ENCODE assay signal across 11 cellular contexts in genomic region chr3:134309987-134310700, GRCh38. TPM values are rescaled to one million over a fixed set of nuclear protein-coding genes. Genes with fewer than 3 reads are reported as not detected.
A peak's percentile ranks its signal among the peaks of the same experiment; 100 is the strongest.
DNase-seq lines count a peak whose midpoint lies in the region; ATAC-seq and FAIRE-seq lines count a peak whose summit lies in the region.
"Had no signal": no experiment of that assay in that cellular context is flagged by ENCODE, and none has a peak within 500 bp of the region (broad histone marks: within the 10 kb centered on the region; RNA-seq: fewer than 3 reads in every experiment).

No MANE protein-coding gene starts in this region.

- H3K36me3 ChIP-seq in small intestine (ENCODE audit: control insufficient read depth in 2 of 2, insufficient read depth in 2 of 2, low read length in 2 of 2) = no peaks in the 10 kb centered on the region

- H3K36me3 Mint-ChIP-seq in activated T-helper 2 cell treated with anti-CD3 and anti-CD28 coated beads, Interferon-gamma antibody, Interleukin-2, Interleukin-4, amounts not matched to agents 10 μg/mL and 5 μg/mL and 100 μg/mL, durations not matched to agents 14 hours and 24 hours and 36 hours (ENCODE audit: low read depth) = no peaks in the 10 kb centered on the region

- H3K27me3 ChIP-seq in small intestine (ENCODE audit: control insufficient read depth in 2 of 2, insufficient read depth in 2 of 2, low read length in 2 of 2) = no peaks in the 10 kb centered on the region

- H3K4me3 Mint-ChIP-seq in activated T-helper 2 cell treated with anti-CD3 and anti-CD28 coated beads, Interferon-gamma antibody, Interleukin-2, Interleukin-4, amounts not matched to agents 10 μg/mL and 5 μg/mL and 100 μg/mL, durations not matched to agents 14 hours and 24 hours and 36 hours (ENCODE audit: low read depth) = no peak overlapping the region
- H3K4me3 Mint-ChIP-seq: activated CD8-positive, alpha-beta T cell treated with anti-CD3 and anti-CD28 coated beads, Interleukin-2, amount 10 ng/mL, durations not matched to agents 7 days and 5 days; CD4-positive, alpha-beta T cell; stimulated activated naive CD8-positive, alpha-beta T cell treated with anti-CD3 and anti-CD28 coated beads, Interleukin-15, Interleukin-2, amounts not matched to agents 100 ng/mL and 50 ng/mL, for 24 hours had no signal

- WGBS in small intestine, 3 donors = 53 to 63% (median 59%) methylated on average over 9 of the region's 9 CpGs

- intact Hi-C loops in activated T-helper 2 cell treated with anti-CD3 and anti-CD28 coated beads, Interferon-gamma antibody, Interleukin-2, Interleukin-4, amounts not matched to agents 10 μg/mL and 5 μg/mL and 100 μg/mL, durations not matched to agents 14 hours and 24 hours and 36 hours (cut with micrococcal nuclease) = loop anchor here (5.0 kb wide), 2 partner anchors 67 to 177 kb away; partner anchors contain the start of genes ANAPC13 and CEP63

- peaks cover 2% of the 10 kb centered on the region for H3K4me1 Mint-ChIP-seq in activated T-helper 2 cell treated with anti-CD3 and anti-CD28 coated beads, Interferon-gamma antibody, Interleukin-2, Interleukin-4, amounts not matched to agents 10 μg/mL and 5 μg/mL and 100 μg/mL, durations not matched to agents 14 hours and 24 hours and 36 hours (ENCODE audit: low read depth)

- no peaks in the 10 kb centered on the region for H3K9me3 Mint-ChIP-seq in activated T-helper 2 cell treated with anti-CD3 and anti-CD28 coated beads, Interferon-gamma antibody, Interleukin-2, Interleukin-4, amounts not matched to agents 10 μg/mL and 5 μg/mL and 100 μg/mL, durations not matched to agents 14 hours and 24 hours and 36 hours
- H3K9me3 Mint-ChIP-seq: CD4-positive, alpha-beta T cell; stimulated activated naive CD8-positive, alpha-beta T cell treated with anti-CD3 and anti-CD28 coated beads, Interleukin-15, Interleukin-2, amounts not matched to agents 100 ng/mL and 50 ng/mL, for 24 hours had no signal

- H3K27me3 Mint-ChIP-seq in activated T-helper 2 cell treated with anti-CD3 and anti-CD28 coated beads, Interferon-gamma antibody, Interleukin-2, Interleukin-4, amounts not matched to agents 10 μg/mL and 5 μg/mL and 100 μg/mL, durations not matched to agents 14 hours and 24 hours and 36 hours (ENCODE audit: low read depth) = peaks cover 62% of the 10 kb centered on the region

- no peaks in the 10 kb centered on the region for H3K9me3 ChIP-seq in small intestine (ENCODE audit: control insufficient read depth, low read depth)

- FAIRE-seq in small intestine (lab: Jason Lieb, UNC) = no peak

- peaks cover 5 to 7% of the 10 kb centered on the region in 2 donors for H3K4me1 ChIP-seq in small intestine (ENCODE audit: control insufficient read depth in 2 of 2, insufficient read depth in 1 of 2, low read depth in 1 of 2, low read length in 1 of 2)

- no peak for ATAC-seq in GM19395 (IDR thresholded peaks at IDR 0.05; ENCODE audit: unreplicated experiment)
- ATAC-seq in GM18520 (IDR thresholded peaks at IDR 0.05; ENCODE audit: unreplicated experiment) = no peak
- ATAC-seq: activated CD8-positive, alpha-beta T cell treated with anti-CD3 and anti-CD28 coated beads, Interleukin-2, amount 10 ng/mL, durations not matched to agents 7 days and 5 days had no signal

- no peak overlapping the region for H3K4me3 ChIP-seq in small intestine (ENCODE audit: low read depth in 1 of 2, low read length in 2 of 2)

- no peak overlapping the region for H3K27ac Mint-ChIP-seq in activated T-helper 2 cell treated with anti-CD3 and anti-CD28 coated beads, Interferon-gamma antibody, Interleukin-2, Interleukin-4, amounts not matched to agents 10 μg/mL and 5 μg/mL and 100 μg/mL, durations not matched to agents 14 hours and 24 hours and 36 hours
- H3K27ac Mint-ChIP-seq: activated CD8-positive, alpha-beta T cell treated with anti-CD3 and anti-CD28 coated beads, Interleukin-2, amount 10 ng/mL, durations not matched to agents 7 days and 5 days; CD4-positive, alpha-beta T cell; stimulated activated naive CD8-positive, alpha-beta T cell treated with anti-CD3 and anti-CD28 coated beads, Interleukin-15, Interleukin-2, amounts not matched to agents 100 ng/mL and 50 ng/mL, for 24 hours had no signal

- peak; percentile 54 for DNase-seq in H4 (ENCODE audit: low spot score)
- DNase-seq in amniotic epithelial cell (ENCODE audit: low read depth) = peak; percentile 38
- peak; percentile 92 for DNase-seq in left kidney (ENCODE audit: low read depth, low spot score)
- DNase-seq in small intestine = peak; percentile 95
- DNase-seq in activated T-helper 2 cell treated with anti-CD3 and anti-CD28 coated beads, Interferon-gamma antibody, Interleukin-2, Interleukin-4, amounts not matched to agents 10 μg/mL and 5 μg/mL and 100 μg/mL, durations not matched to agents 14 hours and 24 hours and 36 hours (ENCODE audit: low spot score) = no peak
- no peak for DNase-seq in activated T-cell treated with anti-CD3 and anti-CD28 coated beads, Interleukin-2, amount 50 U/mL, for 1 hour
- DNase-seq: activated CD8-positive, alpha-beta T cell treated with anti-CD3 and anti-CD28 coated beads, Interleukin-2, amount 10 ng/mL, durations not matched to agents 7 days and 5 days; CD4-positive, alpha-beta T cell had no signal

- peak overlapping the region in 1 of 2 donors; percentile 78 for H3K27ac ChIP-seq in small intestine (ENCODE audit: low read depth in 1 of 2, low read length in 1 of 2)

RNA-seq across cellular contexts. Expression of gene RYK, which starts 59.5 kb away (rescaled TPM):
- total RNA-seq in H4 (2014; rRNA removed; shearing (Covaris generic)) = 67.6 and 77.8 TPM in 2 replicates
- polyA plus RNA-seq in small intestine = 10 to 100 TPM; 13.2 to 28.9 (median 15.0) TPM
- total RNA-seq in activated T-helper 2 cell treated with anti-CD3 and anti-CD28 coated beads, Interferon-gamma antibody, Interleukin-2, Interleukin-4, amounts not matched to agents 10 μg/mL and 5 μg/mL and 100 μg/mL, durations not matched to agents 14 hours and 24 hours and 36 hours = 15.8 and 18.4 TPM in 2 replicates

Comparison
In these comparisons a context has a peak if more than half of its experiments do, and no peak if none do; other contexts are left out.
1. DNase-seq: peak in H4 (single experiment), amniotic epithelial cell (single experiment), left kidney (single experiment) and small intestine (single experiment); none in activated T-helper 2 cell treated with anti-CD3 and anti-CD28 coated beads, Interferon-gamma antibody, Interleukin-2, Interleukin-4, amounts not matched to agents 10 μg/mL and 5 μg/mL and 100 μg/mL, durations not matched to agents 14 hours and 24 hours and 36 hours (single experiment) and activated T-cell treated with anti-CD3 and anti-CD28 coated beads, Interleukin-2, amount 50 U/mL, for 1 hour (single experiment).